10 cellular contexts compared by ENCODE assay signal in the genomic region with DNA sequence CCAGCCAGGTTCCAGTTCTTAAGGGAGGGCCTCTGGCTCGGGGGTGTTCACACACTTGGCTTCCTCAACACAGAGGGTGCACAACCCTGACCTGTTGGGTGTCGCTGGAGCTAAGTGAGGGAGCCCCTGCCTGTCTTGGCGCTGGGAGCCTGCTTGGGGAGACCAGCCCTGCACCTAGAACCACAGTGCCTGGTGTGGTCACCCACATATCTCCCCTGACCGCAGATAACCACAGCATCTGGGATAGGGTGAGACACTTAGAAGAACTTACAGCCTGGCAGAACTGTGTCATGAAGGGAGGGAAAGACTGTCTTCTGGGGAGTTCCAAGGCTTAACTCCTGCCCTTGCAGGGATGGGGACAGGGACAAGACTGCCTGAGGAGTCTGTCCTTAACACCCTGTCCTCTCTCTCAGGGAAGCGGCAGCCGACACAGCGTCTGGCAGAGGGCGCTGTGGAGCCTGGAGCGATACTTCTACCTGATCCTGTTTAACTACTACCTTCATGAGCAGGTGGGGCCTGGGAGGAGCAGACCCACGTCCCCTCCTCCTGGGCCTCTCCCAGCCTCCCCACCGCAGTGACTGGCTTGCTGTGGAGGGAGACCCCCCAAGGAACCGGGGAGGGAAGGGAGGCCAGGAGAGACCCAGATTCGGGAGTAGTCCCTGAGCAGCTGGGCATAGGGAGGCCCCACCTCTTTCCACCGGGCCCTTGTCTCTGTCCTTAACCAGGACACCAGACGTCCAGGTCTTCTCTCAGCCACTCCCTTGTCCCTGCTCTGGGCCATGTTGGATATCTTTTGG. TPM values are rescaled to one million over a fixed set of nuclear protein-coding genes. Genes with fewer than 3 reads are reported as not detected.
DNase-seq lines count a peak whose midpoint lies in the region; ATAC-seq, FAIRE-seq and TF ChIP-seq lines count a peak whose summit lies in the region.
"Had no signal": no experiment of that assay in that cellular context is flagged by ENCODE, and none has a peak within 500 bp of the region (broad histone marks: within the 10 kb centered on the region; RNA-seq: fewer than 3 reads in every experiment).

No MANE protein-coding gene starts in this region.

- H3K27me3 ChIP-seq in HUES48 (ENCODE audit: control insufficient read depth, insufficient read depth, low read length), result no peaks in the 10 kb centered on the region

- peaks cover 10% of the 10 kb centered on the region for H3K4me1 ChIP-seq in HUES48 (ENCODE audit: control insufficient read depth, insufficient read depth, low read length)
- no peaks in the 10 kb centered on the region for H3K4me1 ChIP-seq in mucosa of descending colon (ENCODE audit: low read depth)

- no peak overlapping the region for H3K27ac Mint-ChIP-seq in activated naive CD8-positive, alpha-beta T cell treated with anti-CD3 and anti-CD28 coated beads, Interleukin-2, amount 50 U/mL, for 24 hours
- no peak overlapping the region for H3K27ac Mint-ChIP-seq in activated T-helper 1 cell treated with anti-CD3 and anti-CD28 coated beads, Interleukin-12 subunit alpha, Interleukin-12 subunit beta, Interleukin-2, Interleukin-4 antibody, amounts not matched to agents 30 ng/mL and 10 ng/mL and 1 ng/mL, durations not matched to agents 14 hours and 24 hours and 36 hours

- peak; percentile 37 for DNase-seq in D721Med (ENCODE audit: insufficient read length, low spot score)
- peak; percentile 45 for DNase-seq in activated naive CD8-positive, alpha-beta T cell treated with anti-CD3 and anti-CD28 coated beads, Interleukin-2, amount 50 U/mL, for 24 hours
- peak in 2 of 3 donors; percentile 71 to 73 for DNase-seq in mucosa of descending colon
- no peak for DNase-seq in activated T-helper 1 cell treated with anti-CD3 and anti-CD28 coated beads, Interleukin-12 subunit alpha, Interleukin-12 subunit beta, Interleukin-2, Interleukin-4 antibody, amounts not matched to agents 30 ng/mL and 10 ng/mL and 1 ng/mL, durations not matched to agents 14 hours and 24 hours and 36 hours (ENCODE audit: low spot score)
- DNase-seq in GM19240 (ENCODE audit: insufficient read length, low spot score), result no peak
- DNase-seq: midbrain had no signal

- peak overlapping the region; percentile 50 for H3K27ac ChIP-seq in HUES48 (ENCODE audit: low read depth, low read length)
- H3K27ac ChIP-seq: thoracic aorta had no signal

- H3K9me3 ChIP-seq in HUES48 (ENCODE audit: control insufficient read depth, insufficient read depth, low read length), result no peaks in the 10 kb centered on the region
- H3K9me3 ChIP-seq in mucosa of descending colon, result no peaks in the 10 kb centered on the region
- H3K9me3 ChIP-seq: thoracic aorta had no signal

- intact Hi-C loops in mucosa of descending colon (cut with DNase I, micrococcal nuclease), result loop anchor here (5.0 to 10.0 kb wide), 2 partner anchors 73 to 75 kb away; no protein-coding TSS in a partner anchor
- intact Hi-C loops in activated T-helper 1 cell treated with anti-CD3 and anti-CD28 coated beads, Interleukin-12 subunit alpha, Interleukin-12 subunit beta, Interleukin-2, Interleukin-4 antibody, amounts not matched to agents 30 ng/mL and 10 ng/mL and 1 ng/mL, durations not matched to agents 14 hours and 24 hours and 36 hours (cut with micrococcal nuclease), result no loop called here

- H3K9ac ChIP-seq in HUES48 (ENCODE audit: low read depth, low read length), result no peak overlapping the region

- no peaks in the 10 kb centered on the region for H3K36me3 Mint-ChIP-seq in activated naive CD8-positive, alpha-beta T cell treated with anti-CD3 and anti-CD28 coated beads, Interleukin-2, amount 50 U/mL, for 24 hours (ENCODE audit: low read depth)
- H3K36me3 Mint-ChIP-seq in activated T-helper 1 cell treated with anti-CD3 and anti-CD28 coated beads, Interleukin-12 subunit alpha, Interleukin-12 subunit beta, Interleukin-2, Interleukin-4 antibody, amounts not matched to agents 30 ng/mL and 10 ng/mL and 1 ng/mL, durations not matched to agents 14 hours and 24 hours and 36 hours (ENCODE audit: low read depth), result no peaks in the 10 kb centered on the region

- FAIRE-seq in D721Med (lab: Jason Lieb, UNC), result no peak

- peak; percentile 17 for ATAC-seq in activated naive CD8-positive, alpha-beta T cell treated with anti-CD3 and anti-CD28 coated beads, Interleukin-2, amount 50 U/mL, for 24 hours
- peak; percentile 76 for ATAC-seq in mucosa of descending colon
- no peak for ATAC-seq in HG03571 (IDR thresholded peaks at IDR 0.05; ENCODE audit: unreplicated experiment)
- no peak for ATAC-seq in HG02981 (IDR thresholded peaks at IDR 0.05; ENCODE audit: unreplicated experiment)

- H3K4me3 Mint-ChIP-seq in activated naive CD8-positive, alpha-beta T cell treated with anti-CD3 and anti-CD28 coated beads, Interleukin-2, amount 50 U/mL, for 24 hours, result no peak overlapping the region
- no peak overlapping the region for H3K4me3 Mint-ChIP-seq in activated T-helper 1 cell treated with anti-CD3 and anti-CD28 coated beads, Interleukin-12 subunit alpha, Interleukin-12 subunit beta, Interleukin-2, Interleukin-4 antibody, amounts not matched to agents 30 ng/mL and 10 ng/mL and 1 ng/mL, durations not matched to agents 14 hours and 24 hours and 36 hours

- no peaks in the 10 kb centered on the region for H3K9me3 Mint-ChIP-seq in activated naive CD8-positive, alpha-beta T cell treated with anti-CD3 and anti-CD28 coated beads, Interleukin-2, amount 50 U/mL, for 24 hours
- no peaks in the 10 kb centered on the region for H3K9me3 Mint-ChIP-seq in activated T-helper 1 cell treated with anti-CD3 and anti-CD28 coated beads, Interleukin-12 subunit alpha, Interleukin-12 subunit beta, Interleukin-2, Interleukin-4 antibody, amounts not matched to agents 30 ng/mL and 10 ng/mL and 1 ng/mL, durations not matched to agents 14 hours and 24 hours and 36 hours

- no peaks in the 10 kb centered on the region for H3K4me1 Mint-ChIP-seq in activated naive CD8-positive, alpha-beta T cell treated with anti-CD3 and anti-CD28 coated beads, Interleukin-2, amount 50 U/mL, for 24 hours
- no peaks in the 10 kb centered on the region for H3K4me1 Mint-ChIP-seq in activated T-helper 1 cell treated with anti-CD3 and anti-CD28 coated beads, Interleukin-12 subunit alpha, Interleukin-12 subunit beta, Interleukin-2, Interleukin-4 antibody, amounts not matched to agents 30 ng/mL and 10 ng/mL and 1 ng/mL, durations not matched to agents 14 hours and 24 hours and 36 hours (ENCODE audit: low read depth)

- TF ChIP-seq CTCF in D721Med (IDR thresholded peaks at IDR 0.05; ENCODE audit: insufficient read depth, missing control alignments) (peak; percentile 35), mucosa of descending colon (IDR thresholded peaks at IDR 0.05) (peak; percentile 19)

- H3K4me3 ChIP-seq in HUES48 (ENCODE audit: low read depth, low read length) (no peak overlapping the region), mucosa of descending colon (no peak overlapping the region)
- H3K4me3 ChIP-seq: thoracic aorta had no signal

- no peaks in the 10 kb centered on the region for H3K27me3 Mint-ChIP-seq in activated naive CD8-positive, alpha-beta T cell treated with anti-CD3 and anti-CD28 coated beads, Interleukin-2, amount 50 U/mL, for 24 hours
- no peaks in the 10 kb centered on the region for H3K27me3 Mint-ChIP-seq in activated T-helper 1 cell treated with anti-CD3 and anti-CD28 coated beads, Interleukin-12 subunit alpha, Interleukin-12 subunit beta, Interleukin-2, Interleukin-4 antibody, amounts not matched to agents 30 ng/mL and 10 ng/mL and 1 ng/mL, durations not matched to agents 14 hours and 24 hours and 36 hours (ENCODE audit: insufficient read depth)

- H3K36me3 ChIP-seq in HUES48 (ENCODE audit: control insufficient read depth, insufficient read depth, low read length) (peaks cover 23% of the 10 kb centered on the region), mucosa of descending colon (ENCODE audit: low read depth) (no peaks in the 10 kb centered on the region)

RNA-seq across cellular contexts. Expression of a gene that starts 59.0 kb away (rescaled TPM):
- total RNA-seq in mucosa of descending colon, result 10 to 100 TPM in 1 of 3 donors, 1 to 10 TPM in 2; 1.9 to 15.9 (median 3.2) TPM
- 0.83 and 0.88 TPM in 2 replicates for total RNA-seq in activated T-helper 1 cell treated with anti-CD3 and anti-CD28 coated beads, Interleukin-12 subunit alpha, Interleukin-12 subunit beta, Interleukin-2, Interleukin-4 antibody, amounts not matched to agents 30 ng/mL and 10 ng/mL and 1 ng/mL, durations not matched to agents 14 hours and 24 hours and 36 hours

Comparison
In these comparisons a context has a peak if more than half of its experiments do, and no peak if none do; other contexts are left out.
1. DNase-seq: peak in D721Med (single experiment), activated naive CD8-positive, alpha-beta T cell treated with anti-CD3 and anti-CD28 coated beads, Interleukin-2, amount 50 U/mL, for 24 hours (single experiment) and mucosa of descending colon (2 of 3); none in activated T-helper 1 cell treated with anti-CD3 and anti-CD28 coated beads, Interleukin-12 subunit alpha, Interleukin-12 subunit beta, Interleukin-2, Interleukin-4 antibody, amounts not matched to agents 30 ng/mL and 10 ng/mL and 1 ng/mL, durations not matched to agents 14 hours and 24 hours and 36 hours (single experiment) and GM19240 (single experiment).
2. ATAC-seq: peak in activated naive CD8-positive, alpha-beta T cell treated with anti-CD3 and anti-CD28 coated beads, Interleukin-2, amount 50 U/mL, for 24 hours (single experiment) and mucosa of descending colon (single experiment); none in HG03571 (single experiment) and HG02981 (single experiment).